In the genomic region with DNA sequence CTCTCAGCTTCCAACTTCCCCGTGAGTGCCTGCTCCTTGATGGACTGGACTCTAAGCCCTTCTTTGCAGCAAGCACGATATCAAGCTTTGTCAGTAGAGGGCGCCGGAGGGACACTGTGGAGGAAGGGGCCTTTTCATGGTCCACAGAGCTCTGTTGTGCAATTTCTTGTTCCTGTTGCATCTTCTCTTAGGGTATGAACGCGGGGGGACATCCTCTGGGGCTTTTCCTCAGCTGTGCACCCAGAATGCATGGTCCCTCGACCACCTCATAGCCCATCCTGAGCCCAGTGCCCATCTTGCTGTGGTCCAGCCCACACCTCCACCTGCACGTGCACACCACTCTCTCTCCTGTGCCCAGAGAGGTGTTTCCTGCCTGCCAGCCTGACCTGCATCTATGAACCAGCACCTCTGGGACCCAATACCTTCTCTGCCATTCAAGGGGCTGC, we compare ENCODE assay signal across 8 cellular contexts.
A peak's percentile ranks its signal among the peaks of the same experiment; 100 is the strongest.
DNase-seq lines count a peak whose midpoint lies in the region; ATAC-seq lines count a peak whose summit lies in the region.

No MANE protein-coding gene starts in this region.

- H3K4me1 Mint-ChIP-seq in T-helper 1 cell treated with Interleukin-12 subunit alpha and Interleukin-12 subunit beta and Interleukin-4 antibody, amounts not matched to agents 30 μg/mL and 1 μg/mL, for 36 hours (ENCODE audit: low read depth) = peaks cover 5% of the 10 kb centered on the region

- H3K27me3 Mint-ChIP-seq in T-helper 1 cell treated with Interleukin-12 subunit alpha and Interleukin-12 subunit beta and Interleukin-4 antibody, amounts not matched to agents 30 μg/mL and 1 μg/mL, for 36 hours (ENCODE audit: low read depth) = no peaks in the 10 kb centered on the region

- peak overlapping the region; percentile 43 for H3K27ac Mint-ChIP-seq in T-helper 1 cell treated with Interleukin-12 subunit alpha and Interleukin-12 subunit beta and Interleukin-4 antibody, amounts not matched to agents 30 μg/mL and 1 μg/mL, for 36 hours

- no peak overlapping the region for H3K4me3 Mint-ChIP-seq in T-helper 1 cell treated with Interleukin-12 subunit alpha and Interleukin-12 subunit beta and Interleukin-4 antibody, amounts not matched to agents 30 μg/mL and 1 μg/mL, for 36 hours

- DNase-seq in activated gamma-delta T cell treated with Interleukin-2 at 50 U/mL for 16 hours (peak; percentile 31), activated gamma-delta T cell (lab: John Stamatoyannopoulos, UW) (no peak), NCI-H2029 (lab: John Stamatoyannopoulos, UW) (peak; percentile 64), brain pericyte (ENCODE audit: low read depth, low spot score) (peak; percentile 37), iPS-NIHi11 (ENCODE audit: low spot score) (peak; percentile 85), smooth muscle cell of the brain vasculature (ENCODE audit: low read depth, low spot score) (peak; percentile 50)

- ATAC-seq in HG03460 (IDR thresholded peaks at IDR 0.05; ENCODE audit: unreplicated experiment) = no peak

- peaks cover 13% of the 10 kb centered on the region for H3K9me3 Mint-ChIP-seq in T-helper 1 cell treated with Interleukin-12 subunit alpha and Interleukin-12 subunit beta and Interleukin-4 antibody, amounts not matched to agents 30 μg/mL and 1 μg/mL, for 36 hours

- H3K36me3 Mint-ChIP-seq in T-helper 1 cell treated with Interleukin-12 subunit alpha and Interleukin-12 subunit beta and Interleukin-4 antibody, amounts not matched to agents 30 μg/mL and 1 μg/mL, for 36 hours (ENCODE audit: low read depth) = peaks cover 2% of the 10 kb centered on the region
